ENCODE assay signal across 1 cellular context in genomic region chr7:155597753-155598140, GRCh38.
A peak's percentile ranks its signal among the peaks of the same experiment; 100 is the strongest.
TF ChIP-seq lines count a peak whose summit lies in the region.

No MANE protein-coding gene starts in this region.

TF ChIP-seq in HepG2, 621 proteins besides CTCF, POLR2A, EP300 and RAD21 (continued from another document and continues in another):
- TF ChIP-seq ZNF142 (CRISPR knock-in tag; IDR thresholded peaks at IDR 0.05) = no peak
- TF ChIP-seq SOX13 (IDR thresholded peaks at IDR 0.05) = no peak
- TF ChIP-seq SOX13 (CRISPR knock-in tag; conservative IDR thresholded peaks at IDR 0.05 in 1 of 2, IDR thresholded peaks at IDR 0.05 in 1 of 2) = peak in 1 of 2 experiments; percentile 7; a peak in 1 of 4 replicates
- no peak for TF ChIP-seq ZNF512B (CRISPR knock-in tag; IDR thresholded peaks at IDR 0.05; ENCODE audit: borderline replicate concordance)
- no peak for TF ChIP-seq TFDP2 (CRISPR knock-in tag; IDR thresholded peaks at IDR 0.05)
- no peak for TF ChIP-seq ZNF660 (CRISPR knock-in tag; IDR thresholded peaks at IDR 0.05; ENCODE audit: borderline replicate concordance, low read depth)
- TF ChIP-seq ZNF788 (CRISPR knock-in tag; IDR thresholded peaks at IDR 0.05; ENCODE audit: borderline replicate concordance) = no peak
- TF ChIP-seq ZNF678 (CRISPR knock-in tag; IDR thresholded peaks at IDR 0.05) = no peak
- TF ChIP-seq CHD4 (IDR thresholded peaks at IDR 0.05; ENCODE audit: borderline replicate concordance, low read length) = no peak
- no peak for TF ChIP-seq SP5 (CRISPR knock-in tag; IDR thresholded peaks at IDR 0.05; ENCODE audit: borderline replicate concordance, low read depth)
- TF ChIP-seq ZNF576 (CRISPR knock-in tag; IDR thresholded peaks at IDR 0.05) = no peak
- TF ChIP-seq PAF1 (CRISPR knock-in tag; IDR thresholded peaks at IDR 0.05) = no peak
- TF ChIP-seq REST (IDR thresholded peaks at IDR 0.05; ENCODE audit: borderline replicate concordance in 1 of 2, low read depth in 1 of 2, low read length in 2 of 2) = no peak
- TF ChIP-seq POLR2G (IDR thresholded peaks at IDR 0.05; ENCODE audit: low read depth, low read length) = no peak
- no peak for TF ChIP-seq HOXD1 (CRISPR knock-in tag; IDR thresholded peaks at IDR 0.05)
- no peak for TF ChIP-seq SUZ12 (IDR thresholded peaks at IDR 0.05; ENCODE audit: low read depth, low read length)
- TF ChIP-seq HNF4G (IDR thresholded peaks at IDR 0.05; ENCODE audit: borderline replicate concordance, low read depth, low read length) = no peak
- no peak for TF ChIP-seq HNF4G (CRISPR knock-in tag; IDR thresholded peaks at IDR 0.05; ENCODE audit: borderline replicate concordance, low read depth)
- no peak for TF ChIP-seq SAFB2 (CRISPR knock-in tag; IDR thresholded peaks at IDR 0.05; ENCODE audit: borderline replicate concordance, low read depth)
- TF ChIP-seq MYNN (CRISPR knock-in tag; IDR thresholded peaks at IDR 0.05; ENCODE audit: low read depth) = no peak
- TF ChIP-seq FIP1L1 (IDR thresholded peaks at IDR 0.05; ENCODE audit: borderline replicate concordance, insufficient read depth, low read depth, low read length) = no peak
- no peak for TF ChIP-seq ZNF652 (CRISPR knock-in tag; IDR thresholded peaks at IDR 0.05; ENCODE audit: borderline replicate concordance, low read depth)
- TF ChIP-seq REXO4 (CRISPR knock-in tag; IDR thresholded peaks at IDR 0.05; ENCODE audit: borderline replicate concordance) = no peak
- 0 out of 2 replicates have a peak, but pooled peaks have one; percentile 21 for TF ChIP-seq SMC3 (IDR thresholded peaks at IDR 0.05; ENCODE audit: low read length)
- no peak for TF ChIP-seq ZNF720 (CRISPR knock-in tag; IDR thresholded peaks at IDR 0.05)
- TF ChIP-seq AKAP8 (CRISPR knock-in tag; IDR thresholded peaks at IDR 0.05) = no peak
- TF ChIP-seq DNMT3B (CRISPR knock-in tag; conservative IDR thresholded peaks at IDR 0.05) = no peak
- no peak for TF ChIP-seq GPBP1L1 (CRISPR knock-in tag; IDR thresholded peaks at IDR 0.05)
- TF ChIP-seq ZNF503 (CRISPR knock-in tag; IDR thresholded peaks at IDR 0.05) = no peak
- TF ChIP-seq ZNF446 (CRISPR knock-in tag; IDR thresholded peaks at IDR 0.05) = no peak
- no peak for TF ChIP-seq TEAD2 (CRISPR knock-in tag; IDR thresholded peaks at IDR 0.05)
- no peak for TF ChIP-seq ZBTB8A (CRISPR knock-in tag; IDR thresholded peaks at IDR 0.05; ENCODE audit: borderline replicate concordance, low read depth)
- TF ChIP-seq ZNF766 (CRISPR knock-in tag; IDR thresholded peaks at IDR 0.05; ENCODE audit: borderline replicate concordance) = no peak
- no peak for TF ChIP-seq THAP7 (CRISPR knock-in tag; IDR thresholded peaks at IDR 0.05)
- no peak for TF ChIP-seq ZNF577 (CRISPR knock-in tag; IDR thresholded peaks at IDR 0.05; ENCODE audit: borderline replicate concordance, low read depth)
- TF ChIP-seq TP53 (CRISPR knock-in tag; conservative IDR thresholded peaks at IDR 0.05) = no peak
- TF ChIP-seq ZNF614 (CRISPR knock-in tag; IDR thresholded peaks at IDR 0.05; ENCODE audit: borderline replicate concordance) = no peak
- TF ChIP-seq ZNF572 (CRISPR knock-in tag; IDR thresholded peaks at IDR 0.05) = no peak
- no peak for TF ChIP-seq MAFF (IDR thresholded peaks at IDR 0.05; ENCODE audit: low read depth, low read length)
- TF ChIP-seq PRDM10 (CRISPR knock-in tag; IDR thresholded peaks at IDR 0.05; ENCODE audit: low read depth) = no peak
- TF ChIP-seq RFX1 (IDR thresholded peaks at IDR 0.05) = no peak
